Comparison of ENCODE assay signal across 8 cellular contexts in genomic region chr5:1246711-1247431, GRCh38. TPM values are rescaled to one million over a fixed set of nuclear protein-coding genes. Genes with fewer than 3 reads are reported as not detected.
DNase-seq lines count a peak whose midpoint lies in the region; ATAC-seq and TF ChIP-seq lines count a peak whose summit lies in the region.

No MANE protein-coding gene starts in this region.

- no peak overlapping the region for H3K4me3 ChIP-seq in Caco-2 (ENCODE audit: low read depth, low read length)

- H3K27ac Mint-ChIP-seq in Caco-2 (ENCODE audit: unreplicated experiment) = no peak overlapping the region
- no peak overlapping the region for H3K27ac Mint-ChIP-seq in activated CD4-positive, alpha-beta memory T cell treated with anti-CD3 and anti-CD28 coated beads, Interleukin-2, amount 10 ng/mL, durations not matched to agents 7 days and 5 days

- H3K4me3 Mint-ChIP-seq in Caco-2 (ENCODE audit: unreplicated experiment) = no peak overlapping the region
- no peak overlapping the region for H3K4me3 Mint-ChIP-seq in activated CD4-positive, alpha-beta memory T cell treated with anti-CD3 and anti-CD28 coated beads, Interleukin-2, amount 10 ng/mL, durations not matched to agents 7 days and 5 days

- no peaks in the 10 kb centered on the region for H3K36me3 Mint-ChIP-seq in Caco-2 (ENCODE audit: insufficient read depth, unreplicated experiment)
- H3K36me3 Mint-ChIP-seq in activated CD4-positive, alpha-beta memory T cell treated with anti-CD3 and anti-CD28 coated beads, Interleukin-2, amount 10 ng/mL, durations not matched to agents 7 days and 5 days (ENCODE audit: low read depth) = no peaks in the 10 kb centered on the region

- ATAC-seq in HG02571 (IDR thresholded peaks at IDR 0.05; ENCODE audit: unreplicated experiment) (no peak), GM21447 (IDR thresholded peaks at IDR 0.05; ENCODE audit: unreplicated experiment) (no peak)

- CTCF ChIA-PET in Caco-2 (lab: Charles Lee) = no interaction called here
- CTCF ChIA-PET in activated CD4-positive, alpha-beta memory T cell treated with anti-CD3 and anti-CD28 coated beads, Interleukin-2, amount 10 ng/mL, durations not matched to agents 7 days and 5 days (lab: Charles Lee) = no interaction called here

- POLR2A ChIA-PET in Caco-2 (lab: Charles Lee) = no interaction called here
- POLR2A ChIA-PET in activated CD4-positive, alpha-beta memory T cell treated with anti-CD3 and anti-CD28 coated beads, Interleukin-2, amount 10 ng/mL, durations not matched to agents 7 days and 5 days (lab: Charles Lee) = no interaction called here

- intact Hi-C loops in Caco-2 (cut with micrococcal nuclease; ENCODE audit: unreplicated experiment) = no loop called here

- H3K9me3 ChIP-seq in Caco-2 = no peaks in the 10 kb centered on the region

- H3K27me3 Mint-ChIP-seq in Caco-2 (ENCODE audit: insufficient read depth, unreplicated experiment) = peaks cover 7% of the 10 kb centered on the region
- peaks cover 6% of the 10 kb centered on the region for H3K27me3 Mint-ChIP-seq in activated CD4-positive, alpha-beta memory T cell treated with anti-CD3 and anti-CD28 coated beads, Interleukin-2, amount 10 ng/mL, durations not matched to agents 7 days and 5 days

- DNase-seq in Caco-2 (peak; percentile 78 to 82), HT-29 (ENCODE audit: low spot score) (peak; percentile 63), kidney tubule cell (ENCODE audit: low spot score) (peak; percentile 42), NCI-H524 treated with DMSO at 0.1 percent for 48 hours (lab: John Stamatoyannopoulos, UW) (no peak), NCI-H446 (lab: John Stamatoyannopoulos, UW) (no peak)
- DNase-seq in activated CD4-positive, alpha-beta memory T cell treated with anti-CD3 and anti-CD28 coated beads, Interleukin-2, amount 10 ng/mL, durations not matched to agents 7 days and 5 days = peak; percentile 28

- no TSS peak for BruUV-seq in Caco-2 (replicated peaks; lab: Mats Ljungman, UMichigan)

- H3K36me3 ChIP-seq in Caco-2 (ENCODE audit: control insufficient read depth, insufficient read depth, low read length) = no peaks in the 10 kb centered on the region

- no peak for TF ChIP-seq CTCF in Caco-2 (IDR thresholded peaks at IDR 0.05; ENCODE audit: insufficient read depth in 1 of 2, low read depth in 1 of 2, low read length in 1 of 2, severe bottlenecking in 1 of 2, unreplicated experiment in 1 of 2)

- no peaks in the 10 kb centered on the region; the same call in 1 of the 2 replicates for H3K27me3 ChIP-seq in Caco-2 (replicated peaks; ENCODE audit: control insufficient read depth, insufficient read depth, low read length)

- peaks cover 4% of the 10 kb centered on the region for H3K4me1 ChIP-seq in Caco-2

- peaks cover under 1% of the 10 kb centered on the region for H3K4me1 Mint-ChIP-seq in Caco-2 (ENCODE audit: low read depth, unreplicated experiment)
- H3K4me1 Mint-ChIP-seq in activated CD4-positive, alpha-beta memory T cell treated with anti-CD3 and anti-CD28 coated beads, Interleukin-2, amount 10 ng/mL, durations not matched to agents 7 days and 5 days = no peaks in the 10 kb centered on the region

- no peaks in the 10 kb centered on the region for H3K9me3 Mint-ChIP-seq in Caco-2 (ENCODE audit: unreplicated experiment)
- H3K9me3 Mint-ChIP-seq in activated CD4-positive, alpha-beta memory T cell treated with anti-CD3 and anti-CD28 coated beads, Interleukin-2, amount 10 ng/mL, durations not matched to agents 7 days and 5 days = no peaks in the 10 kb centered on the region

RNA-seq across cellular contexts. Expression of gene SLC6A18, which starts 21.7 kb away (rescaled TPM):
- total RNA-seq in Caco-2 (2022) = not detected in 2 replicates
- not detected in 2 replicates for total RNA-seq in HT-29 (2014; rRNA removed; shearing (Covaris generic))
- not detected for total RNA-seq in activated CD4-positive, alpha-beta memory T cell treated with anti-CD3 and anti-CD28 coated beads, Interleukin-2, amount 10 ng/mL, durations not matched to agents 7 days and 5 days

RNA-seq across cellular contexts. Expression of gene SLC6A19, which starts 45.5 kb away (rescaled TPM):
- total RNA-seq in Caco-2 (2022) = 0.29 and 0.32 TPM in 2 replicates
- total RNA-seq in HT-29 (2014; rRNA removed; shearing (Covaris generic)) = not detected in 2 replicates
- not detected for total RNA-seq in activated CD4-positive, alpha-beta memory T cell treated with anti-CD3 and anti-CD28 coated beads, Interleukin-2, amount 10 ng/mL, durations not matched to agents 7 days and 5 days

RNA-seq across cellular contexts. Expression of gene TERT, which starts 48.0 kb away (rescaled TPM):
- total RNA-seq in Caco-2 (2022) = 5.1 and 6.1 TPM in 2 replicates
- 0.23 and 4.9 TPM in 2 replicates for total RNA-seq in HT-29 (2014; rRNA removed; shearing (Covaris generic))
- total RNA-seq in activated CD4-positive, alpha-beta memory T cell treated with anti-CD3 and anti-CD28 coated beads, Interleukin-2, amount 10 ng/mL, durations not matched to agents 7 days and 5 days = 1 to 10 TPM; 2.1 to 2.2 TPM

Comparison
In these comparisons a context has a peak if more than half of its experiments do, and no peak if none do; other contexts are left out.
1. DNase-seq: peak in Caco-2 (2 of 2), HT-29 (single experiment), activated CD4-positive, alpha-beta memory T cell treated with anti-CD3 and anti-CD28 coated beads, Interleukin-2, amount 10 ng/mL, durations not matched to agents 7 days and 5 days (single experiment) and kidney tubule cell (single experiment); none in NCI-H524 treated with DMSO at 0.1 percent for 48 hours (single experiment) and NCI-H446 (0 of 2).